ENCODE assay signal across 1 cellular context in the genomic region with DNA sequence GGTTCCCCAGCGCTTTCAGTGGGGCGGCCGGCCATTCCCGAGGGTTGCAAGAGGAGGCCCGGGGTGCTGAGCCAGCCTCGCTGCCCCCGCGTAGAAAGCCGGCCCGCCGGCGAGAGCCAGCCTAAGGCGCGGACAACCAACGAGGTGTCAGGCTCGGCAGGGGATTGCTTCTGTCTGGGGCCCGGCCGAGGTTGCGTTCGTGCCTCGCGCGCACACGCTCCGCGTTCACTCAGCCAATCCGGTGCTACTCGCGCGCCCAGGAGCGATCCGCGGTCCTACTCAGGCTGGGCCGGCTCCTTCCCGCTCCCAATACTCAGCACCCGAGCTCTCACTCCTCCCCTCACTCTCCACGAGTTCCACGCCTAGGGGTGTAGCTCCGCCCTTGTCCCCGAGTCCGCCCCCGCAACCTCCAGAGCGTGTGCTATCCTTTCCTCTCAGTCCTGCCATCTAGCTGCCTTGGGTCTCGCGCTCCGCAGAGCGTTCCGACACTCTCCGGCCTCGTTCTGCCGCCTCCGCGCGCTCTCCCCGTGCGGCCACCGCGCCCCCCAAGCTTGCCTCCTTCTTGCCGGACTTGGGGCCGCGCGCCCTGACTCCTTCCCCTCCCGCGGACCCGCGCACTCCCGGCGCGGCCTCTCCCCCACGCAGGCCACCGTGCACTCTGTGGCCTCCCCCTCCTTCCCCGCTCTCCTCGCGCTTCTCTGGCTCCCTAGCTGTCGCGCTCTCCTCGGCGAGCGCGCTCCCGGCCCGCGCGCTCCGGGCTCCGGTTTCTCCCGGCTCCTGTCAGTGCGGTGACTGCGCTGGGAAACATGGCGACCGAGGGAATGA.
A peak's percentile ranks its signal among the peaks of the same experiment; 100 is the strongest.
TF ChIP-seq lines count a peak whose summit lies in the region.

A gene (plus strand): TSS at position 426 of the 825 bp plus-strand sequence.

TF ChIP-seq in K562, 482 proteins besides CTCF, POLR2A, EP300 and RAD21 (continued from another document and continues in another):
- TF ChIP-seq, protein P1, sequence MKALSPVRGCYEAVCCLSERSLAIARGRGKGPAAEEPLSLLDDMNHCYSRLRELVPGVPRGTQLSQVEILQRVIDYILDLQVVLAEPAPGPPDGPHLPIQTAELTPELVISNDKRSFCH (CRISPR knock-in tag; IDR thresholded peaks at IDR 0.05) = no peak
- TF ChIP-seq, protein P1 (tag; IDR thresholded peaks at IDR 0.05) = no peak
- TF ChIP-seq ZBTB1 (CRISPR knock-in tag; IDR thresholded peaks at IDR 0.05; ENCODE audit: borderline replicate concordance, low read depth) (no peak; the same call in 1 of the 2 replicates), NCOA2 (IDR thresholded peaks at IDR 0.05; ENCODE audit: partially characterized antibody in 2 of 2) (no peak), NR1H2 (CRISPR knock-in tag; IDR thresholded peaks at IDR 0.05) (no peak), ZNF79 (CRISPR knock-in tag; IDR thresholded peaks at IDR 0.05; ENCODE audit: low read depth) (no peak), HLTF (IDR thresholded peaks at IDR 0.05) (no peak), ESRRA (IDR thresholded peaks at IDR 0.05; ENCODE audit: borderline replicate concordance, low read depth) (0 out of 2 replicates have a peak, but pooled peaks have one; percentile 14), NCOA1 (IDR thresholded peaks at IDR 0.05; ENCODE audit: low read depth) (no peak), CBFB (CRISPR knock-in tag; IDR thresholded peaks at IDR 0.05) (no peak), U2AF1 (optimal IDR thresholded peaks at IDR 0.05; ENCODE audit: low read depth, low read length) (no peak), ZNF316 (IDR thresholded peaks at IDR 0.05) (no peak), DNMT1 (IDR thresholded peaks at IDR 0.05) (no peak), ESRRB (CRISPR knock-in tag; IDR thresholded peaks at IDR 0.05; ENCODE audit: borderline replicate concordance) (no peak), C11orf30 (IDR thresholded peaks at IDR 0.05; ENCODE audit: low read depth) (peak; percentile 16; the same call in 1 of the 2 replicates), MCM2 (IDR thresholded peaks at IDR 0.05; ENCODE audit: low read depth) (no peak), ZFP36 (IDR thresholded peaks at IDR 0.05; ENCODE audit: low read depth, low read length, partially characterized antibody) (peak; percentile 57), SOX6 (IDR thresholded peaks at IDR 0.05) (0 out of 2 replicates have a peak, but pooled peaks have one; percentile 15), SIN3B (IDR thresholded peaks at IDR 0.05; ENCODE audit: low read depth) (no peak), TEAD4 (IDR thresholded peaks at IDR 0.05; ENCODE audit: low read length) (0 out of 2 replicates have a peak, but pooled peaks have one; percentile 4), TEAD4 (CRISPR knock-in tag; IDR thresholded peaks at IDR 0.05; ENCODE audit: borderline replicate concordance) (no peak), BACH1 (tag; IDR thresholded peaks at IDR 0.05) (no peak), YBX1 (IDR thresholded peaks at IDR 0.05) (no peak), ZNF589 (CRISPR knock-in tag; IDR thresholded peaks at IDR 0.05; ENCODE audit: low read depth) (no peak), ZZZ3 (IDR thresholded peaks at IDR 0.05) (no peak), XRCC5 (IDR thresholded peaks at IDR 0.05; ENCODE audit: low read depth, low read length) (peak; percentile 69; the same call in 1 of the 2 replicates), NCOR1 (IDR thresholded peaks at IDR 0.05) (no peak), BHLHE40 (IDR thresholded peaks at IDR 0.05; ENCODE audit: low read length) (no peak), RCOR1 (IDR thresholded peaks at IDR 0.05; ENCODE audit: borderline replicate concordance in 1 of 2, low read depth in 2 of 2, low read length in 2 of 2) (0 out of 4 replicates have a peak, but pooled peaks of 1 of the 2 experiments have one; percentile 28), GTF2F1 (IDR thresholded peaks at IDR 0.05; ENCODE audit: low read depth, low read length) (peak; percentile 18; the same call in 1 of the 2 replicates), NFIC (IDR thresholded peaks at IDR 0.05) (0 out of 2 replicates have a peak, but pooled peaks have one; percentile 19), ZNF184 (CRISPR knock-in tag; IDR thresholded peaks at IDR 0.05) (no peak), HNRNPH1 (optimal IDR thresholded peaks at IDR 0.05; ENCODE audit: low read depth, low read length) (no peak), NONO (IDR thresholded peaks at IDR 0.05; ENCODE audit: low read depth in 2 of 2, low read length in 1 of 2) (peak in 1 of 2 experiments; percentile 25; a peak in 1 of 4 replicates)
- TF ChIP-seq, protein P2, sequence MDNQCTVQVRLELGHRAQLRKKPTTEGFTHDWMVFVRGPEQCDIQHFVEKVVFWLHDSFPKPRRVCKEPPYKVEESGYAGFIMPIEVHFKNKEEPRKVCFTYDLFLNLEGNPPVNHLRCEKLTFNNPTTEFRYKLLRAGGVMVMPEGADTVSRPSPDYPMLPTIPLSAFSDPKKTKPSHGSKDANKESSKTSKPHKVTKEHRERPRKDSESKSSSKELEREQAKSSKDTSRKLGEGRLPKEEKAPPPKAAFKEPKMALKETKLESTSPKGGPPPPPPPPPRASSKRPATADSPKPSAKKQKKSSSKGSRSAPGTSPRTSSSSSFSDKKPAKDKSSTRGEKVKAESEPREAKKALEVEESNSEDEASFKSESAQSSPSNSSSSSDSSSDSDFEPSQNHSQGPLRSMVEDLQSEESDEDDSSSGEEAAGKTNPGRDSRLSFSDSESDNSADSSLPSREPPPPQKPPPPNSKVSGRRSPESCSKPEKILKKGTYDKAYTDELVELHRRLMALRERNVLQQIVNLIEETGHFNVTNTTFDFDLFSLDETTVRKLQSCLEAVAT (IDR thresholded peaks at IDR 0.05) = peak in 1 of 2 experiments; percentile 99; a peak in 2 of 4 replicates
- TF ChIP-seq, protein P3, sequence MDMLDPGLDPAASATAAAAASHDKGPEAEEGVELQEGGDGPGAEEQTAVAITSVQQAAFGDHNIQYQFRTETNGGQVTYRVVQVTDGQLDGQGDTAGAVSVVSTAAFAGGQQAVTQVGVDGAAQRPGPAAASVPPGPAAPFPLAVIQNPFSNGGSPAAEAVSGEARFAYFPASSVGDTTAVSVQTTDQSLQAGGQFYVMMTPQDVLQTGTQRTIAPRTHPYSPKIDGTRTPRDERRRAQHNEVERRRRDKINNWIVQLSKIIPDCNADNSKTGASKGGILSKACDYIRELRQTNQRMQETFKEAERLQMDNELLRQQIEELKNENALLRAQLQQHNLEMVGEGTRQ (CRISPR knock-in tag; IDR thresholded peaks at IDR 0.05) = no peak
- TF ChIP-seq, protein P4, sequence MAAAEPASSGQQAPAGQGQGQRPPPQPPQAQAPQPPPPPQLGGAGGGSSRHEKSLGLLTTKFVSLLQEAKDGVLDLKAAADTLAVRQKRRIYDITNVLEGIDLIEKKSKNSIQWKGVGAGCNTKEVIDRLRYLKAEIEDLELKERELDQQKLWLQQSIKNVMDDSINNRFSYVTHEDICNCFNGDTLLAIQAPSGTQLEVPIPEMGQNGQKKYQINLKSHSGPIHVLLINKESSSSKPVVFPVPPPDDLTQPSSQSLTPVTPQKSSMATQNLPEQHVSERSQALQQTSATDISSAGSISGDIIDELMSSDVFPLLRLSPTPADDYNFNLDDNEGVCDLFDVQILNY (CRISPR knock-in tag; IDR thresholded peaks at IDR 0.05) = peak; percentile 5; the same call in 1 of the 2 replicates
- TF ChIP-seq, protein P5, sequence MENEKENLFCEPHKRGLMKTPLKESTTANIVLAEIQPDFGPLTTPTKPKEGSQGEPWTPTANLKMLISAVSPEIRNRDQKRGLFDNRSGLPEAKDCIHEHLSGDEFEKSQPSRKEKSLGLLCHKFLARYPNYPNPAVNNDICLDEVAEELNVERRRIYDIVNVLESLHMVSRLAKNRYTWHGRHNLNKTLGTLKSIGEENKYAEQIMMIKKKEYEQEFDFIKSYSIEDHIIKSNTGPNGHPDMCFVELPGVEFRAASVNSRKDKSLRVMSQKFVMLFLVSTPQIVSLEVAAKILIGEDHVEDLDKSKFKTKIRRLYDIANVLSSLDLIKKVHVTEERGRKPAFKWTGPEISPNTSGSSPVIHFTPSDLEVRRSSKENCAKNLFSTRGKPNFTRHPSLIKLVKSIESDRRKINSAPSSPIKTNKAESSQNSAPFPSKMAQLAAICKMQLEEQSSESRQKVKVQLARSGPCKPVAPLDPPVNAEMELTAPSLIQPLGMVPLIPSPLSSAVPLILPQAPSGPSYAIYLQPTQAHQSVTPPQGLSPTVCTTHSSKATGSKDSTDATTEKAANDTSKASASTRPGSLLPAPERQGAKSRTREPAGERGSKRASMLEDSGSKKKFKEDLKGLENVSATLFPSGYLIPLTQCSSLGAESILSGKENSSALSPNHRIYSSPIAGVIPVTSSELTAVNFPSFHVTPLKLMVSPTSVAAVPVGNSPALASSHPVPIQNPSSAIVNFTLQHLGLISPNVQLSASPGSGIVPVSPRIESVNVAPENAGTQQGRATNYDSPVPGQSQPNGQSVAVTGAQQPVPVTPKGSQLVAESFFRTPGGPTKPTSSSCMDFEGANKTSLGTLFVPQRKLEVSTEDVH (IDR thresholded peaks at IDR 0.05; ENCODE audit: low read depth, partially characterized antibody) = no peak
- TF ChIP-seq, protein P6, sequence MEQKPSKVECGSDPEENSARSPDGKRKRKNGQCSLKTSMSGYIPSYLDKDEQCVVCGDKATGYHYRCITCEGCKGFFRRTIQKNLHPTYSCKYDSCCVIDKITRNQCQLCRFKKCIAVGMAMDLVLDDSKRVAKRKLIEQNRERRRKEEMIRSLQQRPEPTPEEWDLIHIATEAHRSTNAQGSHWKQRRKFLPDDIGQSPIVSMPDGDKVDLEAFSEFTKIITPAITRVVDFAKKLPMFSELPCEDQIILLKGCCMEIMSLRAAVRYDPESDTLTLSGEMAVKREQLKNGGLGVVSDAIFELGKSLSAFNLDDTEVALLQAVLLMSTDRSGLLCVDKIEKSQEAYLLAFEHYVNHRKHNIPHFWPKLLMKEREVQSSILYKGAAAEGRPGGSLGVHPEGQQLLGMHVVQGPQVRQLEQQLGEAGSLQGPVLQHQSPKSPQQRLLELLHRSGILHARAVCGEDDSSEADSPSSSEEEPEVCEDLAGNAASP (IDR thresholded peaks at IDR 0.05) = no peak
- TF ChIP-seq, protein P7, sequence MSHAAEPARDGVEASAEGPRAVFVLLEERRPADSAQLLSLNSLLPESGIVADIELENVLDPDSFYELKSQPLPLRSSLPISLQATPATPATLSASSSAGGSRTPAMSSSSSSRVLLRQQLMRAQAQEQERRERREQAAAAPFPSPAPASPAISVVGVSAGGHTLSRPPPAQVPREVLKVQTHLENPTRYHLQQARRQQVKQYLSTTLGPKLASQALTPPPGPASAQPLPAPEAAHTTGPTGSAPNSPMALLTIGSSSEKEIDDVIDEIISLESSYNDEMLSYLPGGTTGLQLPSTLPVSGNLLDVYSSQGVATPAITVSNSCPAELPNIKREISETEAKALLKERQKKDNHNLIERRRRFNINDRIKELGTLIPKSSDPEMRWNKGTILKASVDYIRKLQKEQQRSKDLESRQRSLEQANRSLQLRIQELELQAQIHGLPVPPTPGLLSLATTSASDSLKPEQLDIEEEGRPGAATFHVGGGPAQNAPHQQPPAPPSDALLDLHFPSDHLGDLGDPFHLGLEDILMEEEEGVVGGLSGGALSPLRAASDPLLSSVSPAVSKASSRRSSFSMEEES (CRISPR knock-in tag; IDR thresholded peaks at IDR 0.05) = no peak
- TF ChIP-seq, protein P8, sequence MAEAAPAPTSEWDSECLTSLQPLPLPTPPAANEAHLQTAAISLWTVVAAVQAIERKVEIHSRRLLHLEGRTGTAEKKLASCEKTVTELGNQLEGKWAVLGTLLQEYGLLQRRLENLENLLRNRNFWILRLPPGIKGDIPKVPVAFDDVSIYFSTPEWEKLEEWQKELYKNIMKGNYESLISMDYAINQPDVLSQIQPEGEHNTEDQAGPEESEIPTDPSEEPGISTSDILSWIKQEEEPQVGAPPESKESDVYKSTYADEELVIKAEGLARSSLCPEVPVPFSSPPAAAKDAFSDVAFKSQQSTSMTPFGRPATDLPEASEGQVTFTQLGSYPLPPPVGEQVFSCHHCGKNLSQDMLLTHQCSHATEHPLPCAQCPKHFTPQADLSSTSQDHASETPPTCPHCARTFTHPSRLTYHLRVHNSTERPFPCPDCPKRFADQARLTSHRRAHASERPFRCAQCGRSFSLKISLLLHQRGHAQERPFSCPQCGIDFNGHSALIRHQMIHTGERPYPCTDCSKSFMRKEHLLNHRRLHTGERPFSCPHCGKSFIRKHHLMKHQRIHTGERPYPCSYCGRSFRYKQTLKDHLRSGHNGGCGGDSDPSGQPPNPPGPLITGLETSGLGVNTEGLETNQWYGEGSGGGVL (CRISPR knock-in tag; IDR thresholded peaks at IDR 0.05) = no peak
- TF ChIP-seq, protein P9, sequence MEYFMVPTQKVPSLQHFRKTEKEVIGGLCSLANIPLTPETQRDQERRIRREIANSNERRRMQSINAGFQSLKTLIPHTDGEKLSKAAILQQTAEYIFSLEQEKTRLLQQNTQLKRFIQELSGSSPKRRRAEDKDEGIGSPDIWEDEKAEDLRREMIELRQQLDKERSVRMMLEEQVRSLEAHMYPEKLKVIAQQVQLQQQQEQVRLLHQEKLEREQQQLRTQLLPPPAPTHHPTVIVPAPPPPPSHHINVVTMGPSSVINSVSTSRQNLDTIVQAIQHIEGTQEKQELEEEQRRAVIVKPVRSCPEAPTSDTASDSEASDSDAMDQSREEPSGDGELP (CRISPR knock-in tag; IDR thresholded peaks at IDR 0.05; ENCODE audit: borderline replicate concordance) = peak; percentile 72
- TF ChIP-seq, protein P10, sequence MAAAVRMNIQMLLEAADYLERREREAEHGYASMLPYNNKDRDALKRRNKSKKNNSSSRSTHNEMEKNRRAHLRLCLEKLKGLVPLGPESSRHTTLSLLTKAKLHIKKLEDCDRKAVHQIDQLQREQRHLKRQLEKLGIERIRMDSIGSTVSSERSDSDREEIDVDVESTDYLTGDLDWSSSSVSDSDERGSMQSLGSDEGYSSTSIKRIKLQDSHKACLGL (CRISPR knock-in tag; IDR thresholded peaks at IDR 0.05; ENCODE audit: borderline replicate concordance, poor library complexity, severe bottlenecking) = no peak
- TF ChIP-seq, protein P11, sequence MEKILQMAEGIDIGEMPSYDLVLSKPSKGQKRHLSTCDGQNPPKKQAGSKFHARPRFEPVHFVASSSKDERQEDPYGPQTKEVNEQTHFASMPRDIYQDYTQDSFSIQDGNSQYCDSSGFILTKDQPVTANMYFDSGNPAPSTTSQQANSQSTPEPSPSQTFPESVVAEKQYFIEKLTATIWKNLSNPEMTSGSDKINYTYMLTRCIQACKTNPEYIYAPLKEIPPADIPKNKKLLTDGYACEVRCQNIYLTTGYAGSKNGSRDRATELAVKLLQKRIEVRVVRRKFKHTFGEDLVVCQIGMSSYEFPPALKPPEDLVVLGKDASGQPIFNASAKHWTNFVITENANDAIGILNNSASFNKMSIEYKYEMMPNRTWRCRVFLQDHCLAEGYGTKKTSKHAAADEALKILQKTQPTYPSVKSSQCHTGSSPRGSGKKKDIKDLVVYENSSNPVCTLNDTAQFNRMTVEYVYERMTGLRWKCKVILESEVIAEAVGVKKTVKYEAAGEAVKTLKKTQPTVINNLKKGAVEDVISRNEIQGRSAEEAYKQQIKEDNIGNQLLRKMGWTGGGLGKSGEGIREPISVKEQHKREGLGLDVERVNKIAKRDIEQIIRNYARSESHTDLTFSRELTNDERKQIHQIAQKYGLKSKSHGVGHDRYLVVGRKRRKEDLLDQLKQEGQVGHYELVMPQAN (IDR thresholded peaks at IDR 0.05; ENCODE audit: borderline replicate concordance) = 0 out of 2 replicates have a peak, but pooled peaks have one; percentile 35
